In the genomic region with DNA sequence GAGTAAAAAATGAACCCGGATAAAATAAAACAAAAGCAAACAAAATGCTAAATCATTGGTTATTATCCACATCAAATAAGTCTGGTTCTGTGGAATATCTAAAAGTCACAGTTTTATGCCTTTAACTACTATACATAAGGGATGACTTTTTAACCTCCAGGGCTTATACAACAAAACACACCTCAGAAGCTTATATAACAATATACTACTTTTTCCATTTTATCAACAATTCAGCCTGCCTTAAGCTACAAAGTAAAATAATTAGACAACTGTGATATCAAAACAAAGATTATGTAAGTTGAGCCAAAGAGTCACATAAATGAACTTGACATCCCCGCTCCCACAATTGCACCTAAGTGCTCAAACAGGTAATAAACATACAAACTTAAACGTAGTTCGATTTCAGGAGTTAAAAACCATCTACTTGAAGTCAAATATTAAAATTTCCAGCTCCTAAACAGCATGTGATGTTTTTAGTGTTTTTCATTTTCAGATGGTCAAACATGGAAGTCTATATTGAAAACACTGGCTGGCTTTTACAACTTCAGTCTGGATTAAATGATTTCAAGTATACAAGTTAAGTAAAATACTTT, we compare ENCODE assay signal across 23 cellular contexts.
"Had no signal": no experiment of that assay in that cellular context is flagged by ENCODE, and none has a peak within 500 bp of the region (broad histone marks: within the 10 kb centered on the region; RNA-seq: fewer than 3 reads in every experiment).

No MANE protein-coding gene starts in this region.

- H3K4me3 Mint-ChIP-seq: activated CD8-positive, alpha-beta T cell treated with anti-CD3 and anti-CD28 coated beads, Interleukin-2, amount 10 ng/mL, durations not matched to agents 7 days and 5 days; activated T-helper 17 cell treated with anti-CD3 and anti-CD28 coated beads, Interleukin-2, amount 50 U/mL, for 72 hours; mesothelial cell of epicardium; naive thymus-derived CD8-positive, alpha-beta T cell; stimulated activated naive CD8-positive, alpha-beta T cell treated with anti-CD3 and anti-CD28 coated beads, Interleukin-15, amount 100 ng/mL, for 72 hours; T-cell; T-helper 2 cell treated with Interferon-gamma antibody and Interleukin-4, amounts not matched to agents 5 μg/mL and 100 μg/mL, for 36 hours had no signal

- H3K9me3 ChIP-seq: adrenal gland, ascending aorta, breast epithelium, gastrocnemius medialis, left ventricle myocardium inferior, suprapubic skin, tibial nerve had no signal

- H3K27ac ChIP-seq: adrenal gland, ascending aorta, breast epithelium, gastrocnemius medialis, left ventricle myocardium inferior, suprapubic skin had no signal

- H3K27me3 ChIP-seq: adrenal gland, ascending aorta, breast epithelium, gastrocnemius medialis, suprapubic skin, tibial nerve had no signal

- H3K4me3 ChIP-seq: adrenal gland, ascending aorta, breast epithelium, gastrocnemius medialis, left ventricle myocardium inferior, suprapubic skin, tibial nerve had no signal

- H3K9me3 Mint-ChIP-seq: activated naive CD4-positive, alpha-beta T cell treated with anti-CD3 and anti-CD28 coated beads, Interleukin-2, amount 50 U/mL, for 72 hours; activated T-helper 17 cell treated with anti-CD3 and anti-CD28 coated beads, Interleukin-2, amount 50 U/mL, for 72 hours; mesothelial cell of epicardium; naive thymus-derived CD8-positive, alpha-beta T cell; stimulated activated naive CD8-positive, alpha-beta T cell treated with anti-CD3 and anti-CD28 coated beads, Interleukin-15, amount 100 ng/mL, for 72 hours; T-helper 2 cell treated with Interferon-gamma antibody and Interleukin-4, amounts not matched to agents 5 μg/mL and 100 μg/mL, for 36 hours had no signal

- ATAC-seq: activated CD8-positive, alpha-beta T cell treated with anti-CD3 and anti-CD28 coated beads, Interleukin-2, amount 10 ng/mL, durations not matched to agents 7 days and 5 days; activated naive CD4-positive, alpha-beta T cell treated with anti-CD3 and anti-CD28 coated beads, Interleukin-2, amount 50 U/mL, for 72 hours; activated T-helper 17 cell treated with anti-CD3 and anti-CD28 coated beads, Interleukin-2, amount 50 U/mL, for 72 hours; gastrocnemius medialis; naive thymus-derived CD8-positive, alpha-beta T cell; stimulated activated naive CD8-positive, alpha-beta T cell treated with anti-CD3 and anti-CD28 coated beads, Interleukin-15, amount 100 ng/mL, for 72 hours; T-cell had no signal

- H3K36me3 ChIP-seq: breast epithelium had no signal

- H3K27me3 Mint-ChIP-seq: activated T-helper 17 cell treated with anti-CD3 and anti-CD28 coated beads, Interleukin-2, amount 50 U/mL, for 72 hours; naive thymus-derived CD8-positive, alpha-beta T cell; progenitor cell of endocrine pancreas; stimulated activated naive CD8-positive, alpha-beta T cell treated with anti-CD3 and anti-CD28 coated beads, Interleukin-15, amount 100 ng/mL, for 72 hours; T-cell had no signal

- H3K27ac Mint-ChIP-seq: activated CD8-positive, alpha-beta T cell treated with anti-CD3 and anti-CD28 coated beads, Interleukin-2, amount 10 ng/mL, durations not matched to agents 7 days and 5 days; activated naive CD4-positive, alpha-beta T cell treated with anti-CD3 and anti-CD28 coated beads, Interleukin-2, amount 50 U/mL, for 72 hours; activated T-helper 17 cell treated with anti-CD3 and anti-CD28 coated beads, Interleukin-2, amount 50 U/mL, for 72 hours; mesothelial cell of epicardium; naive thymus-derived CD8-positive, alpha-beta T cell; stimulated activated naive CD8-positive, alpha-beta T cell treated with anti-CD3 and anti-CD28 coated beads, Interleukin-15, amount 100 ng/mL, for 72 hours; T-cell; T-helper 2 cell treated with Interferon-gamma antibody and Interleukin-4, amounts not matched to agents 5 μg/mL and 100 μg/mL, for 36 hours had no signal

- H3K4me1 Mint-ChIP-seq: activated T-helper 17 cell treated with anti-CD3 and anti-CD28 coated beads, Interleukin-2, amount 50 U/mL, for 72 hours; naive thymus-derived CD8-positive, alpha-beta T cell; stimulated activated naive CD8-positive, alpha-beta T cell treated with anti-CD3 and anti-CD28 coated beads, Interleukin-15, amount 100 ng/mL, for 72 hours; T-cell had no signal

- DNase-seq: activated CD4-positive, alpha-beta T cell treated with anti-CD3 and anti-CD28 coated beads for 1 hour; activated CD4-positive, alpha-beta T cell treated with anti-CD3 and anti-CD28 coated beads, Interleukin-2, amount 50 U/mL, for 1 hour; activated CD8-positive, alpha-beta T cell treated with anti-CD3 and anti-CD28 coated beads, Interleukin-2, amount 10 ng/mL, durations not matched to agents 7 days and 5 days; activated T-cell treated with anti-CD3 and anti-CD28 coated beads, Interleukin-2, amount 50 U/mL, for 1 hour; adrenal gland; cortex of kidney; gastrocnemius medialis; hippocampal formation; kidney glomerular epithelial cell; left ventricle myocardium inferior; naive thymus-derived CD8-positive, alpha-beta T cell; stimulated activated CD4-positive, alpha-beta T cell treated with anti-CD3 and anti-CD28 coated beads, Interleukin-4, amount 100 ng/mL, for 4 hours; stimulated activated naive CD8-positive, alpha-beta T cell treated with anti-CD3 and anti-CD28 coated beads, Interleukin-15, amount 100 ng/mL, for 72 hours; T-cell had no signal

- H3K4me1 ChIP-seq: adrenal gland, ascending aorta, breast epithelium, gastrocnemius medialis, left ventricle myocardium inferior, suprapubic skin, tibial nerve had no signal
